2 cellular contexts compared by ENCODE assay signal in genomic region chr7:117548035-117548434, GRCh38.
TF ChIP-seq lines count a peak whose summit lies in the region.

No MANE protein-coding gene starts in this region.

TF ChIP-seq in GM23338, 12 proteins besides CTCF, POLR2A, EP300 and RAD21:
- TF ChIP-seq EZH2phosphoT487 (IDR thresholded peaks at IDR 0.05; ENCODE audit: unreplicated experiment) = no peak
- TF ChIP-seq STAT1 (IDR thresholded peaks at IDR 0.05; ENCODE audit: unreplicated experiment) = no peak
- TF ChIP-seq POLR2AphosphoS5 (IDR thresholded peaks at IDR 0.05; ENCODE audit: low read depth) = no peak
- no peak for TF ChIP-seq REST (IDR thresholded peaks at IDR 0.05; ENCODE audit: unreplicated experiment)
- TF ChIP-seq NANOG (IDR thresholded peaks at IDR 0.05; ENCODE audit: borderline replicate concordance) = no peak
- TF ChIP-seq CREB1 (CRISPR knock-in tag; IDR thresholded peaks at IDR 0.05; ENCODE audit: low read depth) = no peak
- TF ChIP-seq JUNB (IDR thresholded peaks at IDR 0.05; ENCODE audit: unreplicated experiment) = no peak
- TF ChIP-seq ETS1 (IDR thresholded peaks at IDR 0.05) = no peak
- no peak for TF ChIP-seq ZNF331 (CRISPR knock-in tag; IDR thresholded peaks at IDR 0.05; ENCODE audit: low read depth)
- TF ChIP-seq ZNF114 (CRISPR knock-in tag; IDR thresholded peaks at IDR 0.05) = no peak
- TF ChIP-seq EZH2 (IDR thresholded peaks at IDR 0.05; ENCODE audit: low read depth, unreplicated experiment) = no peak
- no peak for TF ChIP-seq ZNF462 (CRISPR knock-in tag; IDR thresholded peaks at IDR 0.05)

TF ChIP-seq in H1, 55 proteins besides CTCF, POLR2A, EP300 and RAD21:
- TF ChIP-seq MAX (IDR thresholded peaks at IDR 0.05) (no peak), BACH1 (IDR thresholded peaks at IDR 0.05; ENCODE audit: low read length) (no peak), SP2 (IDR thresholded peaks at IDR 0.05; ENCODE audit: low read length) (no peak), CHD7 (IDR thresholded peaks at IDR 0.05; ENCODE audit: insufficient replicate concordance, low read length) (no peak), CTBP2 (IDR thresholded peaks at IDR 0.05; ENCODE audit: borderline replicate concordance, insufficient read depth, insufficient read length, low read length) (no peak), MAFK (IDR thresholded peaks at IDR 0.05; ENCODE audit: low read depth, low read length) (no peak), SAP30 (IDR thresholded peaks at IDR 0.05; ENCODE audit: insufficient read depth, insufficient replicate concordance, low read length) (no peak), SIRT6 (IDR thresholded peaks at IDR 0.05; ENCODE audit: low read length) (no peak), HDAC6 (IDR thresholded peaks at IDR 0.05; ENCODE audit: low read depth, low read length) (no peak)
